Comparison of ENCODE assay signal across 8 cellular contexts in the genomic region with DNA sequence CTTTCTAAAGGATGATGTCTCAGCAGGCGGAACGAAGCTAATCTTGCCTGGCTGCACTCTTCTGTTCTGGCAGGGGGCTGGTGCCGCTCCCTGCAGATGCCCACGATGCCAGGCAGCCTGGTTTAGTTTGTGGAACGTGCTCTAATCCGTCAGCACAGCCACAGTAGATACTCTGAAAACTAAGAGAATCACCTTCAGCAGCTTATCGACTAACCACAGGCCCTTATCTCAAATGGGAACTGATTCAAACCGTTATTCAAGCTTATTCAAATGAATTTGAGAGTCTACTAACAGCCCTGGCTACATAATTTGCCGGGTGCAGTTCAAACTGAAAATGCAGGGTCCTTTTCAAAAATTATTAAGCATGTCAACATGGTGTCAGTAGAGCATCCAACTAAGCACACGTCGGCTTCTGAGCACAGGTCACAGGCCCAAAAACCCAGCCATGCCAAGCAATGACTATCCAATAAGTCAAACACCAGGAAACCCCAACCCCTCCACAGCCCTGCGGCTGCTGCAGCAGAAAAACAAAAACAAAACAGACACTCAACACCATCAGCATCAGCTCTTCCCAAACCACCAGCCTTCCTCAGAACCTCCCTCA.
DNase-seq lines count a peak whose midpoint lies in the region; ATAC-seq and TF ChIP-seq lines count a peak whose summit lies in the region.

No MANE protein-coding gene starts in this region.

- H3K9me3 ChIP-seq in HUES48 (ENCODE audit: control insufficient read depth, insufficient read depth, low read length) = no peaks in the 10 kb centered on the region
- H3K9me3 ChIP-seq in liver (ENCODE audit: control insufficient read depth in 4 of 4, low read length in 3 of 4) = no peaks in the 10 kb centered on the region
- no peaks in the 10 kb centered on the region for H3K9me3 ChIP-seq in suprapubic skin

- TF ChIP-seq CTCF in GM13976 (IDR thresholded peaks at IDR 0.05; ENCODE audit: borderline replicate concordance, control extremely low read depth, extremely low read depth, insufficient read depth, missing control alignments) = no peak
- TF ChIP-seq CTCF in liver (IDR thresholded peaks at IDR 0.05; ENCODE audit: low read depth, low read length, missing input control) = no peak
- no peak for TF ChIP-seq CTCF in suprapubic skin (IDR thresholded peaks at IDR 0.05)

- H3K4me1 ChIP-seq in HUES48 (ENCODE audit: control insufficient read depth, insufficient read depth, low read length) (peaks cover 7% of the 10 kb centered on the region; the same call in 1 of the 2 replicates), liver (ENCODE audit: control insufficient read depth in 4 of 4, insufficient read depth in 4 of 4, low read length in 3 of 4) (peaks cover 0 to 23% (median 13%) of the 10 kb centered on the region in 4 donors), suprapubic skin (peaks cover 46% of the 10 kb centered on the region)

- DNase-seq in GM13976 (ENCODE audit: low spot score) (peak; percentile 46), suprapubic skin (ENCODE audit: low spot score in 2 of 2) (no peak), MV-4-11 (lab: John Stamatoyannopoulos, UW) (no peak)
- no peak for DNase-seq in activated naive CD8-positive, alpha-beta T cell treated with anti-CD3 and anti-CD28 coated beads, Interleukin-2, amount 10 ng/mL, durations not matched to agents 7 days and 5 days

- peaks cover 37% of the 10 kb centered on the region for H3K27me3 ChIP-seq in HUES48 (ENCODE audit: control insufficient read depth, insufficient read depth, low read length)
- H3K27me3 ChIP-seq in liver (ENCODE audit: control insufficient read depth in 4 of 4, insufficient read depth in 4 of 4, low read length in 3 of 4) = no peaks in the 10 kb centered on the region
- H3K27me3 ChIP-seq in suprapubic skin = no peaks in the 10 kb centered on the region

- POLR2A ChIA-PET in activated naive CD8-positive, alpha-beta T cell treated with anti-CD3 and anti-CD28 coated beads, Interleukin-2, amount 10 ng/mL, durations not matched to agents 7 days and 5 days (lab: Charles Lee) = interaction anchor here (1.2 kb wide), 1 partner anchor 151 kb away, joined by 4 read pairs; no protein-coding TSS in a partner anchor

- TF ChIP-seq RAD21 in liver (IDR thresholded peaks at IDR 0.05) = no peak

- no peak for TF ChIP-seq POLR2A in suprapubic skin (IDR thresholded peaks at IDR 0.05)

- H3K4me1 Mint-ChIP-seq in activated naive CD8-positive, alpha-beta T cell treated with anti-CD3 and anti-CD28 coated beads, Interleukin-2, amount 10 ng/mL, durations not matched to agents 7 days and 5 days = peaks cover 15% of the 10 kb centered on the region

- H3K9me3 Mint-ChIP-seq in activated naive CD8-positive, alpha-beta T cell treated with anti-CD3 and anti-CD28 coated beads, Interleukin-2, amount 10 ng/mL, durations not matched to agents 7 days and 5 days = no peaks in the 10 kb centered on the region

- peaks cover 20% of the 10 kb centered on the region for H3K27me3 Mint-ChIP-seq in activated naive CD8-positive, alpha-beta T cell treated with anti-CD3 and anti-CD28 coated beads, Interleukin-2, amount 10 ng/mL, durations not matched to agents 7 days and 5 days

- H3K9ac ChIP-seq in HUES48 (ENCODE audit: low read depth, low read length) (no peak overlapping the region), liver (ENCODE audit: low read depth in 1 of 2, low read length in 2 of 2) (peak overlapping the region in 1 of 2 donors; percentile 15)

- in situ Hi-C loops in GM13976 (cut with MboI; ENCODE audit: low sequenced_read_pairs, unreplicated experiment) = no loop called here

- no peak for ATAC-seq in activated naive CD8-positive, alpha-beta T cell treated with anti-CD3 and anti-CD28 coated beads, Interleukin-2, amount 10 ng/mL, durations not matched to agents 7 days and 5 days (ENCODE audit: low read depth)
- ATAC-seq in HG03175 (IDR thresholded peaks at IDR 0.05; ENCODE audit: unreplicated experiment) (no peak), GM21529 (IDR thresholded peaks at IDR 0.05; ENCODE audit: unreplicated experiment) (no peak)

- no peaks in the 10 kb centered on the region for H3K36me3 Mint-ChIP-seq in activated naive CD8-positive, alpha-beta T cell treated with anti-CD3 and anti-CD28 coated beads, Interleukin-2, amount 10 ng/mL, durations not matched to agents 7 days and 5 days

- no peaks in the 10 kb centered on the region for H3K36me3 ChIP-seq in HUES48 (ENCODE audit: control insufficient read depth, insufficient read depth, low read length)
- no peaks in the 10 kb centered on the region for H3K36me3 ChIP-seq in liver (ENCODE audit: control insufficient read depth in 4 of 4, insufficient read depth in 3 of 4, low read depth in 1 of 4, low read length in 3 of 4)
- no peaks in the 10 kb centered on the region for H3K36me3 ChIP-seq in suprapubic skin

- 67% methylated on average over 12 of the region's 12 CpGs for WGBS in liver
- 46% methylated on average over 12 of the region's 12 CpGs for WGBS in suprapubic skin

- H3K27ac ChIP-seq in HUES48 (ENCODE audit: low read depth, low read length) (no peak overlapping the region), liver (ENCODE audit: low read depth in 1 of 2, low read length in 2 of 2) (peak overlapping the region; percentile 67 to 75), suprapubic skin (peak overlapping the region; percentile 98)

- H3K27ac Mint-ChIP-seq in activated naive CD8-positive, alpha-beta T cell treated with anti-CD3 and anti-CD28 coated beads, Interleukin-2, amount 10 ng/mL, durations not matched to agents 7 days and 5 days = no peak overlapping the region

- H3K4me3 ChIP-seq in HUES48 (ENCODE audit: low read depth, low read length) = peak overlapping the region; percentile 76; the same call in 1 of the 2 replicates
- no peak overlapping the region for H3K4me3 ChIP-seq in liver (ENCODE audit: low read depth in 1 of 3, low read length in 3 of 3)
- H3K4me3 ChIP-seq in suprapubic skin = peak overlapping the region; percentile 80

- peak overlapping the region; percentile 65 for H3K4me3 Mint-ChIP-seq in activated naive CD8-positive, alpha-beta T cell treated with anti-CD3 and anti-CD28 coated beads, Interleukin-2, amount 10 ng/mL, durations not matched to agents 7 days and 5 days

- no peak for TF ChIP-seq EP300 in suprapubic skin (IDR thresholded peaks at IDR 0.05)

TF ChIP-seq in liver, 16 proteins besides CTCF, POLR2A, EP300 and RAD21:
- TF ChIP-seq NR2F2 (IDR thresholded peaks at IDR 0.05) = no peak
- no peak for TF ChIP-seq EGR1 (IDR thresholded peaks at IDR 0.05; ENCODE audit: low read depth in 2 of 2)
- TF ChIP-seq, protein P1, sequence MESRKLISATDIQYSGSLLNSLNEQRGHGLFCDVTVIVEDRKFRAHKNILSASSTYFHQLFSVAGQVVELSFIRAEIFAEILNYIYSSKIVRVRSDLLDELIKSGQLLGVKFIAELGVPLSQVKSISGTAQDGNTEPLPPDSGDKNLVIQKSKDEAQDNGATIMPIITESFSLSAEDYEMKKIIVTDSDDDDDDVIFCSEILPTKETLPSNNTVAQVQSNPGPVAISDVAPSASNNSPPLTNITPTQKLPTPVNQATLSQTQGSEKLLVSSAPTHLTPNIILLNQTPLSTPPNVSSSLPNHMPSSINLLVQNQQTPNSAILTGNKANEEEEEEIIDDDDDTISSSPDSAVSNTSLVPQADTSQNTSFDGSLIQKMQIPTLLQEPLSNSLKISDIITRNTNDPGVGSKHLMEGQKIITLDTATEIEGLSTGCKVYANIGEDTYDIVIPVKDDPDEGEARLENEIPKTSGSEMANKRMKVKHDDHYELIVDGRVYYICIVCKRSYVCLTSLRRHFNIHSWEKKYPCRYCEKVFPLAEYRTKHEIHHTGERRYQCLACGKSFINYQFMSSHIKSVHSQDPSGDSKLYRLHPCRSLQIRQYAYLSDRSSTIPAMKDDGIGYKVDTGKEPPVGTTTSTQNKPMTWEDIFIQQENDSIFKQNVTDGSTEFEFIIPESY (IDR thresholded peaks at IDR 0.05) = no peak
- TF ChIP-seq FOXA2 (IDR thresholded peaks at IDR 0.05) = no peak
- no peak for TF ChIP-seq HNF4G (IDR thresholded peaks at IDR 0.05)
- TF ChIP-seq YY1 (IDR thresholded peaks at IDR 0.05) = no peak
TF ChIP-seq in liver: peak in this region for 0.

Comparison
In these comparisons a context has a peak if more than half of its experiments do, and no peak if none do; other contexts are left out.
1. H3K4me3 ChIP-seq: peak in HUES48 (single experiment) and suprapubic skin (single experiment); none in liver (0 of 3).